8 cellular contexts compared by ENCODE assay signal in genomic region chrX:134542485-134542884, GRCh38.
DNase-seq lines count a peak whose midpoint lies in the region; ATAC-seq and TF ChIP-seq lines count a peak whose summit lies in the region.

No MANE protein-coding gene starts in this region.

- no peak for DNase-seq in mesothelial cell of epicardium (ENCODE audit: low spot score in 2 of 2, unreplicated experiment in 2 of 2)
- no peak for DNase-seq in SKM-1 treated with dmso at 0.1 percent for 144 hours (lab: John Stamatoyannopoulos, UW; ENCODE audit: unreplicated experiment)

- ATAC-seq in GM18511 (IDR thresholded peaks at IDR 0.05; ENCODE audit: unreplicated experiment) (peak; percentile 81), SK-N-SH treated with all-trans-retinoic acid at 6 μM for 48 hours (peak; percentile 61), HG03457 (IDR thresholded peaks at IDR 0.05; ENCODE audit: unreplicated experiment) (no peak), GM18858 (IDR thresholded peaks at IDR 0.05; ENCODE audit: unreplicated experiment) (no peak), HG03159 (IDR thresholded peaks at IDR 0.05; ENCODE audit: unreplicated experiment) (no peak)

- H3K9me3 Mint-ChIP-seq in mesothelial cell of epicardium = peaks cover 13% of the 10 kb centered on the region

- no peak overlapping the region for H3K4me3 ChIP-seq in HUES48 (ENCODE audit: low read depth, low read length)

- H3K36me3 Mint-ChIP-seq in mesothelial cell of epicardium = peaks cover 3% of the 10 kb centered on the region

- no peaks in the 10 kb centered on the region for H3K9me3 ChIP-seq in HUES48 (ENCODE audit: control insufficient read depth, insufficient read depth, low read length)

- H3K27me3 Mint-ChIP-seq in mesothelial cell of epicardium (ENCODE audit: low read depth) = peaks cover 11% of the 10 kb centered on the region

- H3K36me3 ChIP-seq in HUES48 (ENCODE audit: control insufficient read depth, insufficient read depth, low read length) = no peaks in the 10 kb centered on the region

- H3K27ac ChIP-seq in HUES48 (ENCODE audit: low read depth, low read length) = peak overlapping the region; percentile 21

- peaks cover 28% of the 10 kb centered on the region for H3K4me1 Mint-ChIP-seq in mesothelial cell of epicardium

- H3K27ac Mint-ChIP-seq in mesothelial cell of epicardium = peak overlapping the region; percentile 81

- H3K4me1 ChIP-seq in HUES48 (ENCODE audit: control insufficient read depth, insufficient read depth, low read length) = peaks cover 50% of the 10 kb centered on the region

- peaks cover 36% of the 10 kb centered on the region for H3K27me3 ChIP-seq in HUES48 (ENCODE audit: control insufficient read depth, insufficient read depth, low read length)

- H3K4me3 Mint-ChIP-seq in mesothelial cell of epicardium = no peak overlapping the region

- no peak for TF ChIP-seq CTCF in mesothelial cell of epicardium (IDR thresholded peaks at IDR 0.05; ENCODE audit: unreplicated experiment)

- H3K9ac ChIP-seq in HUES48 (ENCODE audit: low read depth, low read length) = no peak overlapping the region

TF ChIP-seq in SK-N-SH treated with all-trans-retinoic acid at 6 μM for 48 hours, 23 proteins besides CTCF, POLR2A, EP300 and RAD21:
- TF ChIP-seq TCF4 (CRISPR knock-in tag; IDR thresholded peaks at IDR 0.05; ENCODE audit: borderline replicate concordance) (no peak), TOX (CRISPR knock-in tag; IDR thresholded peaks at IDR 0.05; ENCODE audit: borderline replicate concordance) (no peak), ZFP3 (CRISPR knock-in tag; IDR thresholded peaks at IDR 0.05) (no peak), CSDC2 (CRISPR knock-in tag; IDR thresholded peaks at IDR 0.05) (no peak), POU6F1 (CRISPR knock-in tag; IDR thresholded peaks at IDR 0.05; ENCODE audit: borderline replicate concordance, low read depth) (no peak), CREB5 (CRISPR knock-in tag; IDR thresholded peaks at IDR 0.05; ENCODE audit: low read depth) (no peak), SNAI2 (CRISPR knock-in tag; IDR thresholded peaks at IDR 0.05) (no peak), ZC3H10 (CRISPR knock-in tag; IDR thresholded peaks at IDR 0.05) (no peak), CSRNP3 (CRISPR knock-in tag; IDR thresholded peaks at IDR 0.05) (no peak), GLIS3 (CRISPR knock-in tag; IDR thresholded peaks at IDR 0.05) (no peak; the same call in 1 of the 2 replicates), TSHZ2 (CRISPR knock-in tag; IDR thresholded peaks at IDR 0.05) (no peak), ZNF70 (CRISPR knock-in tag; IDR thresholded peaks at IDR 0.05) (no peak)

Comparison
In these comparisons a context has a peak if more than half of its experiments do, and no peak if none do; other contexts are left out.
1. ATAC-seq: peak in GM18511 (single experiment) and SK-N-SH treated with all-trans-retinoic acid at 6 μM for 48 hours (single experiment); none in HG03457 (single experiment), GM18858 (single experiment) and HG03159 (single experiment).